In the genomic region with DNA sequence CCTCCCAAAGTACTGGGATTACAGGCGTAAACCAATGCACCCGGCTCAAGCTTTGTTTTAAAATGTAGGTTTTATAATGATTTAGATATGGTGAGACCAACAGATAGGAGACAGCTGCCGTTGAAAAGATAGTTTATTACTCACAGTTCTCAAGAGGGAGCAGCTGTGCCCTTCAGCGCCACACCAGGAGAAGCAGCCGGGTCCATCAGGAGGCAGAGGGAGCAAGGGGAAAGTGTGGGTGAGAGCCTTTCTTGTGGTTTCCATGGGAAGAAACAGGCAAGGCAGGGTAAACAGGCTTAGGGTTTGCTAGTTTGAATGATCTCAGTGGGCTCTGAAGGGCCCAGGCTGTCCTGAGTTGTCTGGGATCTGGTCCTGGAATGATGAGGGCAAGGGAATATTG, we compare ENCODE assay signal across 23 cellular contexts.
"Had no signal": no experiment of that assay in that cellular context is flagged by ENCODE, and none has a peak within 500 bp of the region (broad histone marks: within the 10 kb centered on the region; RNA-seq: fewer than 3 reads in every experiment).

No MANE protein-coding gene starts in this region.

- H3K4me3 Mint-ChIP-seq: endodermal cell; memory B cell; mesothelial cell of epicardium; naive B cell; stimulated activated memory B cell treated with anti-CD40 and anti-IgM and Interleukin-4, amounts not matched to agents 10 μg/mL and 1 μg/mL and 100 μg/mL, for 72 hours; stimulated activated naive CD8-positive, alpha-beta T cell treated with anti-CD3 and anti-CD28 coated beads, Interleukin-15, amount 100 ng/mL, for 72 hours had no signal

- H3K9me3 Mint-ChIP-seq: endodermal cell; memory B cell; mesothelial cell of epicardium; stimulated activated memory B cell treated with anti-CD40 and anti-IgM and Interleukin-4, amounts not matched to agents 10 μg/mL and 1 μg/mL and 100 μg/mL, for 72 hours; stimulated activated naive CD8-positive, alpha-beta T cell treated with anti-CD3 and anti-CD28 coated beads, Interleukin-15, amount 100 ng/mL, for 72 hours had no signal

- H3K36me3 Mint-ChIP-seq: memory B cell; mesothelial cell of epicardium; naive B cell; stimulated activated memory B cell treated with anti-CD40 and anti-IgM and Interleukin-4, amounts not matched to agents 10 μg/mL and 1 μg/mL and 100 μg/mL, for 72 hours had no signal

- H3K27ac Mint-ChIP-seq: endodermal cell; memory B cell; mesothelial cell of epicardium; naive B cell; stimulated activated memory B cell treated with anti-CD40 and anti-IgM and Interleukin-4, amounts not matched to agents 10 μg/mL and 1 μg/mL and 100 μg/mL, for 72 hours; stimulated activated naive CD8-positive, alpha-beta T cell treated with anti-CD3 and anti-CD28 coated beads, Interleukin-15, amount 100 ng/mL, for 72 hours had no signal

- DNase-seq: effector CD4-positive, alpha-beta T cell; endodermal cell; erythroblast; foreskin melanocyte; head of caudate nucleus; kidney; left cardiac atrium; left ventricle myocardium inferior; lower lobe of right lung; naive B cell; psoas muscle; retina; right lobe of liver; spleen; stimulated activated CD4-positive, alpha-beta T cell treated with anti-CD3 and anti-CD28 coated beads, Interleukin-15, amount 100 ng/mL, for 24 hours; stimulated activated CD4-positive, alpha-beta T cell treated with anti-CD3 and anti-CD28 coated beads, Interleukin-1b, Interleukin-23, amount 100 ng/mL, for 48 hours; stimulated activated CD4-positive, alpha-beta T cell treated with anti-CD3 and anti-CD28 coated beads, Interleukin-4, amount 100 ng/mL, for 24 hours; stimulated activated naive CD8-positive, alpha-beta T cell treated with anti-CD3 and anti-CD28 coated beads, Interleukin-15, amount 100 ng/mL, for 72 hours; testis; transverse colon had no signal

- H3K4me1 Mint-ChIP-seq: endodermal cell; memory B cell; naive B cell; stimulated activated memory B cell treated with anti-CD40 and anti-IgM and Interleukin-4, amounts not matched to agents 10 μg/mL and 1 μg/mL and 100 μg/mL, for 72 hours; stimulated activated naive CD8-positive, alpha-beta T cell treated with anti-CD3 and anti-CD28 coated beads, Interleukin-15, amount 100 ng/mL, for 72 hours had no signal

- H3K27me3 Mint-ChIP-seq: memory B cell; naive B cell; stimulated activated memory B cell treated with anti-CD40 and anti-IgM and Interleukin-4, amounts not matched to agents 10 μg/mL and 1 μg/mL and 100 μg/mL, for 72 hours; stimulated activated naive CD8-positive, alpha-beta T cell treated with anti-CD3 and anti-CD28 coated beads, Interleukin-15, amount 100 ng/mL, for 72 hours had no signal

- ATAC-seq: left cardiac atrium; lower lobe of right lung; psoas muscle; right lobe of liver; stimulated activated memory B cell treated with anti-CD40 and anti-IgM and Interleukin-4, amounts not matched to agents 10 μg/mL and 1 μg/mL and 100 μg/mL, for 72 hours; stimulated activated naive CD8-positive, alpha-beta T cell treated with anti-CD3 and anti-CD28 coated beads, Interleukin-15, amount 100 ng/mL, for 72 hours had no signal
